2 cellular contexts compared by ENCODE assay signal in the genomic region with DNA sequence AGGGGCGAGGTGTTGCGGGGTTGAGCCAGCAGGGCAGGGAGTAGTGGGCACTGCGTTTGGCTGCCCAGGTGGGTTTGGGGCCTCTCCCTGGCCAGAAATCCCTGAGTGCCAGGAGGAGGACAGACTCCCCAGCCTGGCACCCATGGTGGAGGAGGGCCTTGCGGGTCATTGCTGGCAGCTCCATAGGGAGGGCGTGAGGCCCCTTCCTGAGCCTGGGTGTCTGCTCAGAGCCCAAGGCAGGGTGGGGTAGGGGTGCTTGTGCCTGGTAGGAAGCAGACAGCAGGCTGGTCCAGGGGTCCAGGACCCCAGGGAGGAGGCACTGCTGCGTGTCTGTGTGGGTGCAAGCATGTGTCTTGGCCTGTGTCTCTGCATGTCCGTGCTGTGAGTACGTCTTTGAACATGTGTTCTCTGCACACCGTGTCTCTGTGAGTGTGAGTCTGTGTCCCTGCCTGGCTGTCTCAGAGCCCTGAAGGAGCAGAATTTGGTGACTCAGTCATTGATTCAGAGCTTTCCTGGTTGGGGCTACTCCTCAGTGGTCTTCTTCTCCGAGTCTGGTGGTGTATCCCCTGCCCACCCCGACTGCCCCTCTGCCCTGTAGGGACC.
TF ChIP-seq lines count a peak whose summit lies in the region.

No MANE protein-coding gene starts in this region.

TF ChIP-seq in A549, 52 proteins besides CTCF, POLR2A, EP300 and RAD21:
- no peak for TF ChIP-seq ESRRA (IDR thresholded peaks at IDR 0.05; ENCODE audit: borderline replicate concordance, low read length)
- TF ChIP-seq, protein P1, sequence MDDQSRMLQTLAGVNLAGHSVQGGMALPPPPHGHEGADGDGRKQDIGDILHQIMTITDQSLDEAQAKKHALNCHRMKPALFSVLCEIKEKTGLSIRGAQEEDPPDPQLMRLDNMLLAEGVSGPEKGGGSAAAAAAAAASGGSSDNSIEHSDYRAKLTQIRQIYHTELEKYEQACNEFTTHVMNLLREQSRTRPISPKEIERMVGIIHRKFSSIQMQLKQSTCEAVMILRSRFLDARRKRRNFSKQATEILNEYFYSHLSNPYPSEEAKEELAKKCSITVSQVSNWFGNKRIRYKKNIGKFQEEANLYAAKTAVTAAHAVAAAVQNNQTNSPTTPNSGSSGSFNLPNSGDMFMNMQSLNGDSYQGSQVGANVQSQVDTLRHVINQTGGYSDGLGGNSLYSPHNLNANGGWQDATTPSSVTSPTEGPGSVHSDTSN (IDR thresholded peaks at IDR 0.05), result 0 out of 2 replicates have a peak, but pooled peaks have one; percentile 30
- TF ChIP-seq, protein P2, sequence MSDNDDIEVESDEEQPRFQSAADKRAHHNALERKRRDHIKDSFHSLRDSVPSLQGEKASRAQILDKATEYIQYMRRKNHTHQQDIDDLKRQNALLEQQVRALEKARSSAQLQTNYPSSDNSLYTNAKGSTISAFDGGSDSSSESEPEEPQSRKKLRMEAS (IDR thresholded peaks at IDR 0.05), result peak; percentile 25; the same call in 1 of the 2 replicates
TF ChIP-seq in A549: peak in this region for 2.

TF ChIP-seq in HCT116, 20 proteins besides CTCF, POLR2A, EP300 and RAD21:
- TF ChIP-seq CBX3 (IDR thresholded peaks at IDR 0.05; ENCODE audit: low read depth) (no peak), POLR2AphosphoS5 (IDR thresholded peaks at IDR 0.05; ENCODE audit: low read depth, low read length) (no peak), ELF1 (IDR thresholded peaks at IDR 0.05; ENCODE audit: borderline replicate concordance, low read depth) (no peak), ZFX (IDR thresholded peaks at IDR 0.05) (no peak), ZNF274 (IDR thresholded peaks at IDR 0.05; ENCODE audit: low read depth, low read length) (no peak), FOSL1 (IDR thresholded peaks at IDR 0.05; ENCODE audit: low read depth) (no peak), EZH2phosphoT487 (IDR thresholded peaks at IDR 0.05; ENCODE audit: borderline replicate concordance) (no peak), CEBPB (IDR thresholded peaks at IDR 0.05; ENCODE audit: low read depth) (no peak), YY1 (IDR thresholded peaks at IDR 0.05; ENCODE audit: extremely low read depth, insufficient replicate concordance, low read depth, low read length) (no peak), EZH2 (IDR thresholded peaks at IDR 0.05) (no peak), SRF (IDR thresholded peaks at IDR 0.05; ENCODE audit: low read depth) (no peak)
- TF ChIP-seq, protein P3, sequence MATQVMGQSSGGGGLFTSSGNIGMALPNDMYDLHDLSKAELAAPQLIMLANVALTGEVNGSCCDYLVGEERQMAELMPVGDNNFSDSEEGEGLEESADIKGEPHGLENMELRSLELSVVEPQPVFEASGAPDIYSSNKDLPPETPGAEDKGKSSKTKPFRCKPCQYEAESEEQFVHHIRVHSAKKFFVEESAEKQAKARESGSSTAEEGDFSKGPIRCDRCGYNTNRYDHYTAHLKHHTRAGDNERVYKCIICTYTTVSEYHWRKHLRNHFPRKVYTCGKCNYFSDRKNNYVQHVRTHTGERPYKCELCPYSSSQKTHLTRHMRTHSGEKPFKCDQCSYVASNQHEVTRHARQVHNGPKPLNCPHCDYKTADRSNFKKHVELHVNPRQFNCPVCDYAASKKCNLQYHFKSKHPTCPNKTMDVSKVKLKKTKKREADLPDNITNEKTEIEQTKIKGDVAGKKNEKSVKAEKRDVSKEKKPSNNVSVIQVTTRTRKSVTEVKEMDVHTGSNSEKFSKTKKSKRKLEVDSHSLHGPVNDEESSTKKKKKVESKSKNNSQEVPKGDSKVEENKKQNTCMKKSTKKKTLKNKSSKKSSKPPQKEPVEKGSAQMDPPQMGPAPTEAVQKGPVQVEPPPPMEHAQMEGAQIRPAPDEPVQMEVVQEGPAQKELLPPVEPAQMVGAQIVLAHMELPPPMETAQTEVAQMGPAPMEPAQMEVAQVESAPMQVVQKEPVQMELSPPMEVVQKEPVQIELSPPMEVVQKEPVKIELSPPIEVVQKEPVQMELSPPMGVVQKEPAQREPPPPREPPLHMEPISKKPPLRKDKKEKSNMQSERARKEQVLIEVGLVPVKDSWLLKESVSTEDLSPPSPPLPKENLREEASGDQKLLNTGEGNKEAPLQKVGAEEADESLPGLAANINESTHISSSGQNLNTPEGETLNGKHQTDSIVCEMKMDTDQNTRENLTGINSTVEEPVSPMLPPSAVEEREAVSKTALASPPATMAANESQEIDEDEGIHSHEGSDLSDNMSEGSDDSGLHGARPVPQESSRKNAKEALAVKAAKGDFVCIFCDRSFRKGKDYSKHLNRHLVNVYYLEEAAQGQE (IDR thresholded peaks at IDR 0.05; ENCODE audit: low read depth), result no peak
- TF ChIP-seq, protein P4, sequence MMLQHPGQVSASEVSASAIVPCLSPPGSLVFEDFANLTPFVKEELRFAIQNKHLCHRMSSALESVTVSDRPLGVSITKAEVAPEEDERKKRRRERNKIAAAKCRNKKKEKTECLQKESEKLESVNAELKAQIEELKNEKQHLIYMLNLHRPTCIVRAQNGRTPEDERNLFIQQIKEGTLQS (IDR thresholded peaks at IDR 0.05), result no peak
- TF ChIP-seq, protein P5, sequence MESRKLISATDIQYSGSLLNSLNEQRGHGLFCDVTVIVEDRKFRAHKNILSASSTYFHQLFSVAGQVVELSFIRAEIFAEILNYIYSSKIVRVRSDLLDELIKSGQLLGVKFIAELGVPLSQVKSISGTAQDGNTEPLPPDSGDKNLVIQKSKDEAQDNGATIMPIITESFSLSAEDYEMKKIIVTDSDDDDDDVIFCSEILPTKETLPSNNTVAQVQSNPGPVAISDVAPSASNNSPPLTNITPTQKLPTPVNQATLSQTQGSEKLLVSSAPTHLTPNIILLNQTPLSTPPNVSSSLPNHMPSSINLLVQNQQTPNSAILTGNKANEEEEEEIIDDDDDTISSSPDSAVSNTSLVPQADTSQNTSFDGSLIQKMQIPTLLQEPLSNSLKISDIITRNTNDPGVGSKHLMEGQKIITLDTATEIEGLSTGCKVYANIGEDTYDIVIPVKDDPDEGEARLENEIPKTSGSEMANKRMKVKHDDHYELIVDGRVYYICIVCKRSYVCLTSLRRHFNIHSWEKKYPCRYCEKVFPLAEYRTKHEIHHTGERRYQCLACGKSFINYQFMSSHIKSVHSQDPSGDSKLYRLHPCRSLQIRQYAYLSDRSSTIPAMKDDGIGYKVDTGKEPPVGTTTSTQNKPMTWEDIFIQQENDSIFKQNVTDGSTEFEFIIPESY (IDR thresholded peaks at IDR 0.05; ENCODE audit: extremely low read depth, insufficient replicate concordance, low read length), result no peak
